ENCODE assay signal across 18 cellular contexts in genomic region chr6:13384966-13385365, GRCh38. TPM values are rescaled to one million over a fixed set of nuclear protein-coding genes. Genes with fewer than 3 reads are reported as not detected.
DNase-seq lines count a peak whose midpoint lies in the region; ATAC-seq and TF ChIP-seq lines count a peak whose summit lies in the region.
"Had no signal": no experiment of that assay in that cellular context is flagged by ENCODE, and none has a peak within 500 bp of the region (broad histone marks: within the 10 kb centered on the region; RNA-seq: fewer than 3 reads in every experiment).

No MANE protein-coding gene starts in this region.

- intact Hi-C loops in mucosa of descending colon (cut with DNase I, micrococcal nuclease): no loop called here

- H3K9me3 ChIP-seq in mucosa of descending colon: no peaks in the 10 kb centered on the region
- H3K9me3 ChIP-seq: stomach, upper lobe of right lung had no signal

- peaks cover 21% of the 10 kb centered on the region for H3K4me1 ChIP-seq in mucosa of descending colon (ENCODE audit: low read depth)
- H3K4me1 ChIP-seq: BLaER1 had no signal

- H3K27me3 Mint-ChIP-seq in effector memory CD8-positive, alpha-beta T cell: no peaks in the 10 kb centered on the region

- peak overlapping the region; percentile 81 to 93 for H3K27ac Mint-ChIP-seq in effector memory CD8-positive, alpha-beta T cell
- H3K27ac Mint-ChIP-seq: nephron had no signal

- H3K4me3 Mint-ChIP-seq in effector memory CD8-positive, alpha-beta T cell: no peak overlapping the region
- H3K4me3 Mint-ChIP-seq: nephron had no signal

- DNase-seq in NCI-H1417 (lab: John Stamatoyannopoulos, UW): peak in 2 of 3 experiments; percentile 26 to 55
- no peak for DNase-seq in NCI-H1417 treated with DMSO at 0.1 percent for 48 hours (lab: John Stamatoyannopoulos, UW)
- peak; percentile 53 for DNase-seq in NCI-H2227 (lab: John Stamatoyannopoulos, UW; ENCODE audit: unreplicated experiment)
- no peak for DNase-seq in effector memory CD8-positive, alpha-beta T cell
- DNase-seq in mucosa of descending colon: peak in 1 of 3 donors; percentile 27
- no peak for DNase-seq in H4 (ENCODE audit: low spot score)
- no peak for DNase-seq in activated T-cell treated with anti-CD3 and anti-CD28 coated beads, Interleukin-2, amount 50 U/mL, for 48 hours
- DNase-seq: activated CD4-positive, alpha-beta T cell treated with anti-CD3 and anti-CD28 coated beads for 48 hours; effector CD4-positive, alpha-beta T cell; GOT3; NCI-H1105; NCI-H446; stimulated activated CD4-positive, alpha-beta T cell treated with anti-CD3 and anti-CD28 coated beads, Interleukin-2, amount 100 ng/mL, for 48 hours; stomach; upper lobe of right lung had no signal

- H3K4me1 Mint-ChIP-seq in effector memory CD8-positive, alpha-beta T cell (ENCODE audit: low read depth in 2 of 2): peaks cover 8 to 19% of the 10 kb centered on the region in 2 donors

- no peak overlapping the region for H3K4me3 ChIP-seq in mucosa of descending colon
- H3K4me3 ChIP-seq: BLaER1, stomach, upper lobe of right lung had no signal

- no peaks in the 10 kb centered on the region for H3K36me3 Mint-ChIP-seq in effector memory CD8-positive, alpha-beta T cell (ENCODE audit: insufficient read depth)

- H3K36me3 ChIP-seq in mucosa of descending colon (ENCODE audit: low read depth): no peaks in the 10 kb centered on the region
- H3K36me3 ChIP-seq: BLaER1, stomach, upper lobe of right lung had no signal

- no peak for TF ChIP-seq CTCF in mucosa of descending colon (IDR thresholded peaks at IDR 0.05)

- no peaks in the 10 kb centered on the region for H3K9me3 Mint-ChIP-seq in effector memory CD8-positive, alpha-beta T cell

- ATAC-seq in effector memory CD8-positive, alpha-beta T cell (replicated peaks): no peak
- peak; percentile 55 for ATAC-seq in mucosa of descending colon
- ATAC-seq in GM21619 (IDR thresholded peaks at IDR 0.05; ENCODE audit: unreplicated experiment): no peak
- ATAC-seq: upper lobe of right lung had no signal

RNA-seq across cellular contexts. Expression of gene TBC1D7, which starts 56.6 kb away (rescaled TPM):
- 10 to 100 TPM; 14.0 to 25.7 (median 22.4) TPM for total RNA-seq in mucosa of descending colon
- 31.9 and 33.7 TPM in 2 replicates for total RNA-seq in H4 (2014; rRNA removed; shearing (Covaris generic))

Comparison
In these comparisons a context has a peak if more than half of its experiments do, and no peak if none do; other contexts are left out.
1. DNase-seq: peak in NCI-H1417 (2 of 3) and NCI-H2227 (single experiment); none in NCI-H1417 treated with DMSO at 0.1 percent for 48 hours (single experiment), effector memory CD8-positive, alpha-beta T cell (0 of 3), H4 (single experiment) and activated T-cell treated with anti-CD3 and anti-CD28 coated beads, Interleukin-2, amount 50 U/mL, for 48 hours (0 of 2).